14 cellular contexts compared by ENCODE assay signal in the genomic region with DNA sequence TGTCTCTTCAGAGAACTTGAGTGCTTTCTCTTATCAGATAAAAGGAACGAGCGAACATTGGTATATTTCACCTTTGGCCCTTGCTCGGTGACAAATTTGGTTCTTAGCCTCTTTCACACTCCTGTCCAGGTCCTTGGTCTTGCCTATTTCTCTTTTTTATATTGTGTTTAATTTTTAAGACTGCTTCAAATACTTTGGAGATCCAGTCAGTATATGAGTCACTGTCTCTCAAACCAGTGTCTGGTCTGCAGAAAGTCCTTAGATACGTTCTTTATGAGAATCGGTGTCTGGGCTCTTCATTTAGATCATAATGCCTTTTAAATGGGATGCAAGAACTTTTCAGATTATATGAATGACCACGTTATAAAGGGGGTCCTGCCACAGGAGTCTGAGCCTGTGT. TPM values are rescaled to one million over a fixed set of nuclear protein-coding genes. Genes with fewer than 3 reads are reported as not detected.
DNase-seq lines count a peak whose midpoint lies in the region; ATAC-seq, FAIRE-seq and TF ChIP-seq lines count a peak whose summit lies in the region.
"Had no signal": no experiment of that assay in that cellular context is flagged by ENCODE, and none has a peak within 500 bp of the region (broad histone marks: within the 10 kb centered on the region; RNA-seq: fewer than 3 reads in every experiment).

No MANE protein-coding gene starts in this region.

- H3K4me3 Mint-ChIP-seq in central memory CD8-positive, alpha-beta T cell: no peak overlapping the region
- peak overlapping the region; percentile 15 for H3K4me3 Mint-ChIP-seq in natural killer cell
- H3K4me3 Mint-ChIP-seq: activated naive CD8-positive, alpha-beta T cell treated with anti-CD3 and anti-CD28 coated beads, Interleukin-2, amount 50 U/mL, for 24 hours; CD4-positive, CD25-positive, alpha-beta regulatory T cell had no signal

- H3K9me3 Mint-ChIP-seq in central memory CD8-positive, alpha-beta T cell: no peaks in the 10 kb centered on the region
- no peaks in the 10 kb centered on the region for H3K9me3 Mint-ChIP-seq in natural killer cell
- H3K9me3 Mint-ChIP-seq: activated naive CD8-positive, alpha-beta T cell treated with anti-CD3 and anti-CD28 coated beads, Interleukin-2, amount 50 U/mL, for 24 hours; CD4-positive, CD25-positive, alpha-beta regulatory T cell had no signal

- FAIRE-seq in HTR-8/SVneo (lab: Jason Lieb, UNC): no peak

- H3K4me3 ChIP-seq in AG10803 (ENCODE audit: low read length): no peak overlapping the region
- H3K4me3 ChIP-seq: transverse colon had no signal

- ATAC-seq in central memory CD8-positive, alpha-beta T cell (replicated peaks; ENCODE audit: extremely low read depth, poor library complexity, severe bottlenecking): no peak
- no peak for ATAC-seq in natural killer cell

- DNase-seq in AG10803 (ENCODE audit: low read depth) (peak; percentile 68), HT1080 (ENCODE audit: low read depth) (peak; percentile 53), natural killer cell (no peak), HTR-8/SVneo (ENCODE audit: insufficient read length, low spot score) (no peak), OCI-M2 (lab: John Stamatoyannopoulos, UW; ENCODE audit: unreplicated experiment) (no peak), cortex of kidney (lab: John Stamatoyannopoulos, UW) (no peak), H4 (ENCODE audit: low spot score) (no peak)
- no peak for DNase-seq in central memory CD8-positive, alpha-beta T cell (ENCODE audit: low spot score in 2 of 2)
- DNase-seq: activated CD4-positive, alpha-beta T cell treated with anti-CD3 and anti-CD28 coated beads for 1 hour; activated naive CD8-positive, alpha-beta T cell treated with anti-CD3 and anti-CD28 coated beads, Interleukin-2, amount 50 U/mL, for 24 hours; CD4-positive, CD25-positive, alpha-beta regulatory T cell; NCI-H526 treated with DMSO at 0.1 percent for 48 hours; transverse colon had no signal

- intact Hi-C loops in natural killer cell (cut with micrococcal nuclease): no loop called here

- H3K27ac Mint-ChIP-seq in central memory CD8-positive, alpha-beta T cell (ENCODE audit: low read depth): peak overlapping the region; percentile 44
- H3K27ac Mint-ChIP-seq in natural killer cell: peak overlapping the region; percentile 70 to 81
- H3K27ac Mint-ChIP-seq: activated naive CD8-positive, alpha-beta T cell treated with anti-CD3 and anti-CD28 coated beads, Interleukin-2, amount 50 U/mL, for 24 hours; CD4-positive, CD25-positive, alpha-beta regulatory T cell had no signal

- TF ChIP-seq CTCF in AG10803 (conservative IDR thresholded peaks at IDR 0.05; ENCODE audit: low read length) (no peak), natural killer cell (IDR thresholded peaks at IDR 0.05) (no peak)

- H3K4me1 Mint-ChIP-seq in central memory CD8-positive, alpha-beta T cell: peaks cover 35% of the 10 kb centered on the region
- peaks cover 60 to 68% of the 10 kb centered on the region in 2 donors for H3K4me1 Mint-ChIP-seq in natural killer cell

- H3K27me3 Mint-ChIP-seq in central memory CD8-positive, alpha-beta T cell: no peaks in the 10 kb centered on the region
- no peaks in the 10 kb centered on the region for H3K27me3 Mint-ChIP-seq in natural killer cell (ENCODE audit: low read depth in 2 of 2)
- H3K27me3 Mint-ChIP-seq: activated naive CD8-positive, alpha-beta T cell treated with anti-CD3 and anti-CD28 coated beads, Interleukin-2, amount 50 U/mL, for 24 hours; CD4-positive, CD25-positive, alpha-beta regulatory T cell had no signal

- H3K36me3 Mint-ChIP-seq in central memory CD8-positive, alpha-beta T cell (ENCODE audit: insufficient read depth): peaks cover 5% of the 10 kb centered on the region
- H3K36me3 Mint-ChIP-seq in natural killer cell: no peaks in the 10 kb centered on the region

RNA-seq across cellular contexts. Expression of gene PIK3AP1, which starts 55.0 kb away (rescaled TPM):
- total RNA-seq in HT1080 (2014; rRNA removed; shearing (Covaris generic)): 3.0 TPM in 2 replicates
- polyA plus RNA-seq in HT1080 (2015; cell fraction: cytosol; rRNA removed): 1.7 and 1.9 TPM in 2 replicates
- polyA plus RNA-seq in HT1080 (2015; cell fraction: nucleus; rRNA removed): 1.5 and 1.9 TPM in 2 replicates
- total RNA-seq in natural killer cell: 100 to 1,000 TPM in 1 of 3 donors, 10 to 100 TPM in 2; 95.3 to 137 (median 97.1) TPM
- total RNA-seq in H4 (2014; rRNA removed; shearing (Covaris generic)): 0.43 TPM in 1 of 2 replicates, not detected in the other
- total RNA-seq: RPMI7951 had no signal

Comparison
In these comparisons a context has a peak if more than half of its experiments do, and no peak if none do; other contexts are left out.
1. DNase-seq: peak in AG10803 (single experiment) and HT1080 (single experiment); none in central memory CD8-positive, alpha-beta T cell (0 of 2), natural killer cell (single experiment), HTR-8/SVneo (single experiment), OCI-M2 (single experiment), cortex of kidney (single experiment) and H4 (single experiment).
2. RNA of gene PIK3AP1, which starts 55.0 kb away (total RNA-seq): 95.3 to 137 TPM in natural killer cell; 3.0 TPM in HT1080 and 0.43 TPM in H4; every median in the first group is over 10 times any median in the second.